18 cellular contexts compared by ENCODE assay signal in genomic region chrX:19617550-19617949, GRCh38.
DNase-seq lines count a peak whose midpoint lies in the region; ATAC-seq, FAIRE-seq and TF ChIP-seq lines count a peak whose summit lies in the region.
"Had no signal": no experiment of that assay in that cellular context is flagged by ENCODE, and none has a peak within 500 bp of the region (broad histone marks: within the 10 kb centered on the region; RNA-seq: fewer than 3 reads in every experiment).

No MANE protein-coding gene starts in this region.

- H3K9me2 ChIP-seq in PC-3 (replicated peaks; ENCODE audit: low read length) = no peaks in the 10 kb centered on the region

- no peak for TF ChIP-seq CTCF in A549 (IDR thresholded peaks at IDR 0.05)
- peak; percentile 30; the same call in 1 of the 2 replicates for TF ChIP-seq CTCF in PC-3 (conservative IDR thresholded peaks at IDR 0.05; ENCODE audit: low read depth, low read length)
- TF ChIP-seq CTCF in osteoblast (IDR thresholded peaks at IDR 0.05; ENCODE audit: extremely low read depth, low read depth, low read length) = no peak
- no peak for TF ChIP-seq CTCF in tibial nerve (IDR thresholded peaks at IDR 0.05)

- TF ChIP-seq POLR2A in A549 (IDR thresholded peaks at IDR 0.05; ENCODE audit: low read length) = no peak
- TF ChIP-seq POLR2A in tibial nerve (IDR thresholded peaks at IDR 0.05) = no peak

- H3F3A ChIP-seq in PC-3 (ENCODE audit: low read length, unreplicated experiment) = no peaks in the 10 kb centered on the region

- H3K9me3 ChIP-seq in A549 (no peaks in the 10 kb centered on the region), PC-3 (ENCODE audit: low read length) (no peaks in the 10 kb centered on the region), osteoblast (ENCODE audit: low read depth, low read length) (no peaks in the 10 kb centered on the region), tibial nerve (no peaks in the 10 kb centered on the region)
- H3K9me3 ChIP-seq: Peyer's patch, SJSA1 had no signal

- DNase-seq in A549 (ENCODE audit: low read depth in 1 of 2, low spot score in 1 of 2) (no peak), PC-3 (no peak), osteoblast (ENCODE audit: insufficient read length, low spot score, missing footprints) (no peak), occipital lobe (lab: John Stamatoyannopoulos, UW) (no peak), tibial nerve (ENCODE audit: low spot score in 2 of 2) (no peak), left ventricle myocardium superior (no peak)
- DNase-seq: DMS53, GDM1, NCI-H1694, NCI-H2081 treated with DMSO at 0.1 percent for 48 hours, NCI-H2171 treated with DMSO at 0.1 percent for 48 hours, NCI-H524 treated with DMSO at 0.1 percent for 48 hours, NCI-H82, Peyer's patch had no signal

- POLR2A ChIA-PET in A549 (lab: Yijun Ruan, JAX) (no interaction called here), PC-3 (lab: Charles Lee; ENCODE audit: unreplicated experiment) (no interaction called here)

- 95% methylated on average over 2 of the region's 2 CpGs for WGBS in A549 (ENCODE audit: missing lambda C conversion rate)
- WGBS in tibial nerve, 2 donors = 68 to 94% methylated on average over 2 of the region's 2 CpGs

- H3K36me3 ChIP-seq in ACC112 (ENCODE audit: insufficient read depth, low read length) = no peaks in the 10 kb centered on the region
- H3K36me3 ChIP-seq in PC-3 (ENCODE audit: low read depth, low read length) = no peaks in the 10 kb centered on the region
- H3K36me3 ChIP-seq in osteoblast (ENCODE audit: insufficient read depth, low read length) = no peaks in the 10 kb centered on the region
- no peaks in the 10 kb centered on the region for H3K36me3 ChIP-seq in tibial nerve
- H3K36me3 ChIP-seq: Peyer's patch, SJSA1 had no signal

- TF ChIP-seq EP300 in A549 (IDR thresholded peaks at IDR 0.05) = no peak
- no peak for TF ChIP-seq EP300 in tibial nerve (IDR thresholded peaks at IDR 0.05)

- no TSS peak for BruUV-seq in PC-3 (replicated peaks; lab: Mats Ljungman, UMichigan)

- no peak overlapping the region for H3K4me2 ChIP-seq in A549
- H3K4me2 ChIP-seq in PC-3 (ENCODE audit: low read length) = no peak overlapping the region
- H3K4me2 ChIP-seq in osteoblast (ENCODE audit: insufficient read depth, low read length) = no peak overlapping the region
- H3K4me2 ChIP-seq: BLaER1 treated with 17β-estradiol and CSF1 and Interleukin-3, amounts not matched to agents 10 nM and 100 nM had no signal

- peaks cover 29% of the 10 kb centered on the region for H3K79me2 ChIP-seq in ACC112 (ENCODE audit: control insufficient read depth, insufficient read depth, low read length, unreplicated experiment)
- H3K79me2 ChIP-seq in PC-3 (ENCODE audit: low read length) = no peaks in the 10 kb centered on the region
- H3K79me2 ChIP-seq in osteoblast (ENCODE audit: insufficient read depth, low read length) = peaks cover 4% of the 10 kb centered on the region

- H3K4me1 ChIP-seq in A549 (no peaks in the 10 kb centered on the region), ACC112 (ENCODE audit: control insufficient read depth, insufficient read depth, low read length, unreplicated experiment) (no peaks in the 10 kb centered on the region), PC-3 (ENCODE audit: insufficient read depth, low read length) (no peaks in the 10 kb centered on the region), osteoblast (ENCODE audit: insufficient read depth, low read length) (peaks cover 14% of the 10 kb centered on the region), tibial nerve (peaks cover 0 to 9% (median 0%) of the 10 kb centered on the region in 4 donors)
- H3K4me1 ChIP-seq: Peyer's patch, SJSA1 had no signal

- peak; percentile 74 for FAIRE-seq in A549 (lab: Jason Lieb, UNC)
- FAIRE-seq: D721Med had no signal

- no peaks in the 10 kb centered on the region for H4K20me1 ChIP-seq in PC-3 (ENCODE audit: low read length)
- H4K20me1 ChIP-seq in osteoblast (ENCODE audit: insufficient read depth, low read length) = no peaks in the 10 kb centered on the region

- H3K4me3 ChIP-seq in A549 (no peak overlapping the region), ACC112 (ENCODE audit: low read depth, low read length) (no peak overlapping the region), PC-3 (ENCODE audit: low read length) (no peak overlapping the region), osteoblast (ENCODE audit: insufficient read depth, low read length) (no peak overlapping the region), tibial nerve (no peak overlapping the region)
- H3K4me3 ChIP-seq: BLaER1 treated with 17β-estradiol and CSF1 and Interleukin-3, amounts not matched to agents 10 nM and 100 nM; Peyer's patch; SJSA1 had no signal

- H2AFZ ChIP-seq in ACC112 (ENCODE audit: low read length, unreplicated experiment) (no peak overlapping the region), PC-3 (ENCODE audit: low read length) (no peak overlapping the region), osteoblast (ENCODE audit: low read length) (no peak overlapping the region)

- intact Hi-C loops in PC-3 (cut with micrococcal nuclease) (no loop called here), left ventricle myocardium superior (cut with micrococcal nuclease) (no loop called here)

- 0 out of 5 replicates have a peak, but pooled peaks of 1 of the 2 experiments have one; percentile 8 for TF ChIP-seq RAD21 in A549 (conservative IDR thresholded peaks at IDR 0.05 in 1 of 2, IDR thresholded peaks at IDR 0.05 in 1 of 2)

- CTCF ChIA-PET in A549 (lab: Yijun Ruan, JAX) (no interaction called here), PC-3 (lab: Charles Lee) (no interaction called here)

- ATAC-seq in A549 (no peak), PC-3 (no peak), left ventricle myocardium superior (no peak)

- no peak overlapping the region for H3K9ac ChIP-seq in PC-3 (ENCODE audit: low read length)
- H3K9ac ChIP-seq: BLaER1 treated with 17β-estradiol and CSF1 and Interleukin-3, amounts not matched to agents 10 nM and 100 nM had no signal

- H3K27ac ChIP-seq in A549 (no peak overlapping the region), ACC112 (ENCODE audit: low read depth, low read length) (0 out of 2 replicates have a peak overlapping the region, but pooled peaks have one; percentile 16), PC-3 (ENCODE audit: low read length) (no peak overlapping the region), osteoblast (ENCODE audit: low read depth, low read length) (peak overlapping the region; percentile 36), tibial nerve (no peak overlapping the region)
- H3K27ac ChIP-seq: BLaER1 treated with 17β-estradiol and CSF1 and Interleukin-3, amounts not matched to agents 10 nM and 100 nM; Peyer's patch; SJSA1 had no signal

- H3K27me3 ChIP-seq in ACC112 (ENCODE audit: insufficient read depth, low read length) (no peaks in the 10 kb centered on the region), PC-3 (ENCODE audit: low read length) (no peaks in the 10 kb centered on the region), osteoblast (ENCODE audit: insufficient read depth, low read length) (no peaks in the 10 kb centered on the region), tibial nerve (no peaks in the 10 kb centered on the region)
- H3K27me3 ChIP-seq: BLaER1 treated with 17β-estradiol and CSF1 and Interleukin-3, amounts not matched to agents 10 nM and 100 nM; Peyer's patch; SJSA1 had no signal

TF ChIP-seq in A549, 52 proteins besides CTCF, POLR2A, EP300 and RAD21:
- TF ChIP-seq ESRRA (IDR thresholded peaks at IDR 0.05; ENCODE audit: borderline replicate concordance, low read length) = no peak
- no peak for TF ChIP-seq CHD4 (IDR thresholded peaks at IDR 0.05; ENCODE audit: borderline replicate concordance)
- no peak for TF ChIP-seq EHMT2 (IDR thresholded peaks at IDR 0.05; ENCODE audit: low read depth)
- no peak for TF ChIP-seq POLR2AphosphoS2 (conservative IDR thresholded peaks at IDR 0.05; ENCODE audit: low read length)
- no peak for TF ChIP-seq KDM1A (IDR thresholded peaks at IDR 0.05; ENCODE audit: low read depth)
- TF ChIP-seq FOSL2 (IDR thresholded peaks at IDR 0.05) = no peak
- no peak for TF ChIP-seq FOSL2 (CRISPR knock-in tag; IDR thresholded peaks at IDR 0.05)
- no peak for TF ChIP-seq KDM5A (IDR thresholded peaks at IDR 0.05)
- TF ChIP-seq, protein P1, sequence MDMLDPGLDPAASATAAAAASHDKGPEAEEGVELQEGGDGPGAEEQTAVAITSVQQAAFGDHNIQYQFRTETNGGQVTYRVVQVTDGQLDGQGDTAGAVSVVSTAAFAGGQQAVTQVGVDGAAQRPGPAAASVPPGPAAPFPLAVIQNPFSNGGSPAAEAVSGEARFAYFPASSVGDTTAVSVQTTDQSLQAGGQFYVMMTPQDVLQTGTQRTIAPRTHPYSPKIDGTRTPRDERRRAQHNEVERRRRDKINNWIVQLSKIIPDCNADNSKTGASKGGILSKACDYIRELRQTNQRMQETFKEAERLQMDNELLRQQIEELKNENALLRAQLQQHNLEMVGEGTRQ (IDR thresholded peaks at IDR 0.05) = no peak
- TF ChIP-seq BHLHE40 (IDR thresholded peaks at IDR 0.05; ENCODE audit: low read depth, low read length) = no peak
- TF ChIP-seq ZFP36 (IDR thresholded peaks at IDR 0.05; ENCODE audit: borderline replicate concordance, partially characterized antibody) = no peak
- TF ChIP-seq FOXS1 (CRISPR knock-in tag; IDR thresholded peaks at IDR 0.05) = no peak
- TF ChIP-seq MAZ (IDR thresholded peaks at IDR 0.05; ENCODE audit: borderline replicate concordance, low read depth, low read length) = no peak
- TF ChIP-seq TP53 (CRISPR knock-in tag; IDR thresholded peaks at IDR 0.05) = no peak
- TF ChIP-seq E2F6 (IDR thresholded peaks at IDR 0.05; ENCODE audit: borderline replicate concordance, low read depth) = no peak
- no peak for TF ChIP-seq JUN (IDR thresholded peaks at IDR 0.05)
- no peak for TF ChIP-seq NFE2L2 (conservative IDR thresholded peaks at IDR 0.05; ENCODE audit: low read length)
- no peak for TF ChIP-seq TFCP2L1 (CRISPR knock-in tag; IDR thresholded peaks at IDR 0.05)
- TF ChIP-seq HOXA7 (CRISPR knock-in tag; IDR thresholded peaks at IDR 0.05) = no peak
- no peak for TF ChIP-seq MYC (IDR thresholded peaks at IDR 0.05; ENCODE audit: borderline replicate concordance, low read length)

Comparison
In these comparisons a context has a peak if more than half of its experiments do, and no peak if none do; other contexts are left out.
1. H3K27ac ChIP-seq: peak in ACC112 (single experiment) and osteoblast (single experiment); none in A549 (0 of 2), PC-3 (single experiment) and tibial nerve (0 of 4).